Comparison of ENCODE assay signal across 10 cellular contexts in genomic region chr17:39975801-39976200, GRCh38. TPM values are rescaled to one million over a fixed set of nuclear protein-coding genes. Genes with fewer than 3 reads are reported as not detected.
"Had no signal": no experiment of that assay in that cellular context is flagged by ENCODE, and none has a peak within 500 bp of the region (broad histone marks: within the 10 kb centered on the region; RNA-seq: fewer than 3 reads in every experiment).

No MANE protein-coding gene starts in this region.

- H3K4me3 Mint-ChIP-seq: H9, HFFc6, IgD-negative memory B cell had no signal

- H3K9me3 Mint-ChIP-seq: H9, HFFc6, IgD-negative memory B cell had no signal

- H3K27ac ChIP-seq: HL-60, KMS-11 had no signal

- H3K27ac Mint-ChIP-seq: H9, HFFc6, IgD-negative memory B cell had no signal

- H3K4me2 ChIP-seq: KMS-11 had no signal

- ATAC-seq: HepG2 had no signal

- H3K9ac ChIP-seq: KMS-11 had no signal

- H3K36me3 Mint-ChIP-seq: IgD-negative memory B cell had no signal

- DNase-seq: GOT3, H9, HCEC 1CT, HFFc6, KBM-7 had no signal

RNA-seq across cellular contexts. Expression of gene GSDMA, which starts 13.0 kb away (rescaled TPM):
- total RNA-seq: H9, HepG2, HT1080 had no signal
- polyA plus RNA-seq: HepG2 had no signal

RNA-seq across cellular contexts. Expression of gene CSF3, which starts 39.4 kb away (rescaled TPM):
- total RNA-seq: H9, HepG2, HT1080 had no signal
- polyA plus RNA-seq: IgD-negative memory B cell had no signal

RNA-seq across cellular contexts. Expression of gene LRRC3C, which starts 48.3 kb away (rescaled TPM):
- total RNA-seq: H9, HepG2, HFFc6, HT1080 had no signal
- polyA plus RNA-seq: IgD-negative memory B cell had no signal
